In the genomic region with DNA sequence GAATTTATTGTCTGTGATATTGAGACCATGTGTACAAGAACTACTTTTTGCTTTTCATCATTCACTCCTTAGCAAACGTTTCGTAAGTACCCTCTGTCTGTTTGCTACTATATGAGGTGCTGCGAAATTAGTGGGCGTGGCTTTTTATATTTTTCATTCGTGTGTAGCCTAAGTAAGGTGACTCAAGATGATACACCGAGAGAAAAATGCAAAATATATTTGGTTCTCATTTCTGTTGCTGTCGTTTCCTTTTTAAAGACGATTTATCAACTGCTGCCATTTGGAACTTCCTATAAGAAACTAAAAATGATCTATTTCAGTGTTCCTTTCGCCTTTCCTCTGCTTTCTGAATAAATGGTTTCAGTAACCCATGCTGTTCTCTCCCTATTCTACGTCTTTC, we compare ENCODE assay signal across 19 cellular contexts.
DNase-seq lines count a peak whose midpoint lies in the region; ATAC-seq, FAIRE-seq and TF ChIP-seq lines count a peak whose summit lies in the region.
"Had no signal": no experiment of that assay in that cellular context is flagged by ENCODE, and none has a peak within 500 bp of the region (broad histone marks: within the 10 kb centered on the region; RNA-seq: fewer than 3 reads in every experiment).

No MANE protein-coding gene starts in this region.

- H3K9me3 ChIP-seq in CD8-positive, alpha-beta memory T cell (ENCODE audit: low read length): no peaks in the 10 kb centered on the region

- H3K4me1 ChIP-seq in CD8-positive, alpha-beta memory T cell (ENCODE audit: insufficient read depth, low read length): no peaks in the 10 kb centered on the region

- H3K27me3 ChIP-seq in CD8-positive, alpha-beta memory T cell (ENCODE audit: insufficient read depth, low read length, poor library complexity, severe bottlenecking): no peaks in the 10 kb centered on the region
- H3K27me3 ChIP-seq: BLaER1, MG63 had no signal

- no peaks in the 10 kb centered on the region for H3K4me1 Mint-ChIP-seq in CD8-positive, alpha-beta memory T cell
- H3K4me1 Mint-ChIP-seq: stimulated activated effector memory CD8-positive, alpha-beta T cell treated with anti-CD3 and anti-CD28 coated beads, Interleukin-12 subunit alpha, Interleukin-12 subunit beta, amount 100 ng/mL, for 72 hours had no signal

- no peak for FAIRE-seq in D721Med (lab: Jason Lieb, UNC)

- POLR2A ChIA-PET in CD8-positive, alpha-beta memory T cell (lab: Charles Lee): no interaction called here

- peaks cover 0 to 11% (median 3%) of the 10 kb centered on the region in 5 donors for H3K9me3 Mint-ChIP-seq in CD8-positive, alpha-beta memory T cell
- H3K9me3 Mint-ChIP-seq: natural killer cell treated with Interleukin-12 subunit alpha and Interleukin-12 subunit beta and Interleukin-15 and Interleukin-18, amount 100 ng/mL, for 72 hours; stimulated activated effector memory CD8-positive, alpha-beta T cell treated with anti-CD3 and anti-CD28 coated beads, Interleukin-12 subunit alpha, Interleukin-12 subunit beta, amount 100 ng/mL, for 72 hours had no signal

- H3K36me3 ChIP-seq in CD8-positive, alpha-beta memory T cell (ENCODE audit: insufficient read depth, low read length): peaks cover 10% of the 10 kb centered on the region

- peak; percentile 61 for ATAC-seq in GM21390 (IDR thresholded peaks at IDR 0.05; ENCODE audit: unreplicated experiment)
- peak; percentile 73 for ATAC-seq in HG03432 (IDR thresholded peaks at IDR 0.05; ENCODE audit: unreplicated experiment)
- ATAC-seq in GM21423 (IDR thresholded peaks at IDR 0.05; ENCODE audit: unreplicated experiment): no peak
- ATAC-seq: activated T-cell treated with anti-CD3 and anti-CD28 coated beads, Interleukin-2, amount 50 U/mL, for 4 hours; esophagus mucosa; natural killer cell treated with Interleukin-12 subunit alpha and Interleukin-12 subunit beta and Interleukin-15 and Interleukin-18, amount 100 ng/mL, for 72 hours; stimulated activated effector memory CD8-positive, alpha-beta T cell treated with anti-CD3 and anti-CD28 coated beads, Interleukin-12 subunit alpha, Interleukin-12 subunit beta, amount 100 ng/mL, for 72 hours had no signal

- no peak overlapping the region for H3K27ac ChIP-seq in CD8-positive, alpha-beta memory T cell (ENCODE audit: low read depth, low read length)
- H3K27ac ChIP-seq: BLaER1, coronary artery, left ventricle myocardium inferior had no signal

- DNase-seq in GM12865 (ENCODE audit: low read depth): peak; percentile 82
- DNase-seq in fibroblast of villous mesenchyme (ENCODE audit: low read depth): peak; percentile 61
- no peak for DNase-seq in activated CD4-positive, CD25-positive, alpha-beta regulatory T cell (lab: John Stamatoyannopoulos, UW)
- DNase-seq in D721Med (ENCODE audit: insufficient read length, low spot score): no peak
- no peak for DNase-seq in CD8-positive, alpha-beta memory T cell
- DNase-seq: activated CD4-positive, alpha-beta T cell treated with anti-CD3 and anti-CD28 coated beads for 48 hours; activated T-cell treated with anti-CD3 and anti-CD28 coated beads, Interleukin-2, amount 50 U/mL, for 4 hours; amniotic stem cell; left ventricle myocardium inferior; MG63; stimulated activated CD4-positive, alpha-beta T cell treated with anti-CD3 and anti-CD28 coated beads, Interleukin-4, amount 100 ng/mL, for 1 hour had no signal

- peaks cover 12 to 65% (median 24%) of the 10 kb centered on the region in 3 donors for H3K36me3 Mint-ChIP-seq in CD8-positive, alpha-beta memory T cell

- TF ChIP-seq CTCF in GM12865 (IDR thresholded peaks at IDR 0.05; ENCODE audit: insufficient read depth, low read depth, low read length, missing control alignments): no peak
- TF ChIP-seq CTCF in fibroblast of villous mesenchyme (IDR thresholded peaks at IDR 0.05; ENCODE audit: insufficient read depth, low read depth, low read length): no peak
- TF ChIP-seq CTCF in D721Med (IDR thresholded peaks at IDR 0.05; ENCODE audit: insufficient read depth, missing control alignments): no peak

- CTCF ChIA-PET in CD8-positive, alpha-beta memory T cell (lab: Charles Lee): no interaction called here

- H3K4me3 ChIP-seq in GM12865 (ENCODE audit: low read depth, low read length) (peak overlapping the region; percentile 36), fibroblast of villous mesenchyme (ENCODE audit: low read depth, low read length) (no peak overlapping the region)
- H3K4me3 ChIP-seq in CD8-positive, alpha-beta memory T cell (ENCODE audit: low read length): no peak overlapping the region
- H3K4me3 ChIP-seq: BLaER1, coronary artery, left ventricle myocardium inferior, MG63 had no signal

- no peaks in the 10 kb centered on the region for H3K27me3 Mint-ChIP-seq in CD8-positive, alpha-beta memory T cell
- H3K27me3 Mint-ChIP-seq: natural killer cell treated with Interleukin-12 subunit alpha and Interleukin-12 subunit beta and Interleukin-15 and Interleukin-18, amount 100 ng/mL, for 72 hours had no signal

- no peak overlapping the region for H3K4me3 Mint-ChIP-seq in CD8-positive, alpha-beta memory T cell
- H3K4me3 Mint-ChIP-seq: activated T-cell treated with anti-CD3 and anti-CD28 coated beads, Interleukin-2, amount 50 U/mL, for 4 hours; natural killer cell treated with Interleukin-12 subunit alpha and Interleukin-12 subunit beta and Interleukin-15 and Interleukin-18, amount 100 ng/mL, for 72 hours; stimulated activated effector memory CD8-positive, alpha-beta T cell treated with anti-CD3 and anti-CD28 coated beads, Interleukin-12 subunit alpha, Interleukin-12 subunit beta, amount 100 ng/mL, for 72 hours had no signal

- peak overlapping the region in 1 of 8 donors; percentile 84 for H3K27ac Mint-ChIP-seq in CD8-positive, alpha-beta memory T cell
- H3K27ac Mint-ChIP-seq: natural killer cell treated with Interleukin-12 subunit alpha and Interleukin-12 subunit beta and Interleukin-15 and Interleukin-18, amount 100 ng/mL, for 72 hours; stimulated activated effector memory CD8-positive, alpha-beta T cell treated with anti-CD3 and anti-CD28 coated beads, Interleukin-12 subunit alpha, Interleukin-12 subunit beta, amount 100 ng/mL, for 72 hours had no signal

Comparison
In these comparisons a context has a peak if more than half of its experiments do, and no peak if none do; other contexts are left out.
1. DNase-seq: peak in GM12865 (single experiment) and fibroblast of villous mesenchyme (single experiment); none in activated CD4-positive, CD25-positive, alpha-beta regulatory T cell (0 of 4), D721Med (single experiment) and CD8-positive, alpha-beta memory T cell (0 of 5).